8 cellular contexts compared by ENCODE assay signal in the genomic region with DNA sequence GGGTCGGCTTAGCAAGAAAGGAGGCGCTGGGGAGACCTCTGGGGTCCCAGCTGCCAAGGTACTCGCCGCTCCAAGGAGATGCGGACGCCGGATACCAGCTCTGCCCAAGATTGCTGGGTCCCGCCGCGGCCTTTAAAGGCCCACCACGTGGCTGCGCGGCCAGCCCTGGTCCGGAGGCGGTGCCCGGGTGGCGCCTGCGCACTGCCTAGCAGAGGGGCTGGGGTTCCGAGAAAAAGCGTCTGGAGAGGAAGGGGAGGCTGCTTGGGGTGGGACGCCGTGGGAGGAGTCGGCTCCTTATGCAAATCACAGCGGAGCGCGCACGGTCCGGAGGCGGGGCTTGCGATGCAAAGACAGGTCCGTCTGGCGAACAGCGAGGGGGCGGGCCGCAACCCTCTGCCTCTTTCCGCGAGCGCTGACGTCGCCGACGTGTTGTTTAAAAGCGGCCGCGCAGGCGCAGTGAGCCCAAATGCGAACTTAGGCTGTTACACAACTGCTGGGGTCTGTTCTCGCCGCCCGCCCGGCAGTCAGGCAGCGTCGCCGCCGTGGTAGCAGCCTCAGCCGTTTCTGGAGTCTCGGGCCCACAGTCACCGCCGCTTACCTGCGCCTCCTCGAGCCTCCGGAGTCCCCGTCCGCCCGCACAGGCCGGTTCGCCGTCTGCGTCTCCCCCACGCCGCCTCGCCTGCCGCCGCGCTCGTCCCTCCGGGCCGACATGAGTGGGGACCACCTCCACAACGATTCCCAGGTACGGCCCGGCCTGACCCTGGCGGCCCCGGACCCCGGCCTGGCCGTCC. TPM values are rescaled to one million over a fixed set of nuclear protein-coding genes. Genes with fewer than 3 reads are reported as not detected.
DNase-seq lines count a peak whose midpoint lies in the region; ATAC-seq lines count a peak whose summit lies in the region.

Gene TOP1 (plus strand): TSS at position 464 of the 791 bp plus-strand sequence. CDS start 246 bp downstream, at position 710.

- peaks cover 45% of the 10 kb centered on the region for H3K4me1 ChIP-seq in BLaER1

- H3K9ac ChIP-seq in BLaER1: peak within 1 kb of the TSS; percentile 99

- H3K9me3 ChIP-seq in BLaER1: no peaks in the 10 kb centered on the region

- H3K27ac ChIP-seq in BLaER1: peak within 1 kb of the TSS; percentile 100

- H3K27me3 Mint-ChIP-seq in activated CD4-positive, alpha-beta T cell treated with anti-CD3 and anti-CD28 coated beads, Interleukin-2, amount 10 ng/mL, durations not matched to agents 7 days and 5 days: no peaks in the 10 kb centered on the region

- H3K4me3 ChIP-seq in BLaER1: peak within 1 kb of the TSS; percentile 99

- ATAC-seq in GM19328 (IDR thresholded peaks at IDR 0.05; ENCODE audit: unreplicated experiment): peak; percentile 93
- peak; percentile 93 for ATAC-seq in HG03520 (IDR thresholded peaks at IDR 0.05; ENCODE audit: unreplicated experiment)

- POLR2A ChIA-PET in activated CD4-positive, alpha-beta T cell treated with anti-CD3 and anti-CD28 coated beads, Interleukin-2, amount 10 ng/mL, durations not matched to agents 7 days and 5 days (lab: Charles Lee): no interaction called here

- peak within 1 kb of the TSS; percentile 92 for H3K4me2 ChIP-seq in BLaER1

- no peaks in the 10 kb centered on the region; the same call in 1 of the 2 replicates for H3K36me3 ChIP-seq in BLaER1

- DNase-seq in NCI-H69 (lab: John Stamatoyannopoulos, UW) (peak; percentile 98), cortex of kidney (lab: John Stamatoyannopoulos, UW) (peak; percentile 91), left kidney (ENCODE audit: low read depth, low spot score) (peak; percentile 100)
- peak; percentile 100 for DNase-seq in activated CD4-positive, alpha-beta T cell treated with anti-CD3 and anti-CD28 coated beads, Interleukin-2, amount 10 ng/mL, durations not matched to agents 7 days and 5 days
- peak; percentile 100 for DNase-seq in stimulated activated CD4-positive, alpha-beta T cell treated with anti-CD3 and anti-CD28 coated beads, Interleukin-2, amount 100 ng/mL, for 24 hours

- H3K4me1 Mint-ChIP-seq in activated CD4-positive, alpha-beta T cell treated with anti-CD3 and anti-CD28 coated beads, Interleukin-2, amount 10 ng/mL, durations not matched to agents 7 days and 5 days: peaks cover 49% of the 10 kb centered on the region

- H3K36me3 Mint-ChIP-seq in activated CD4-positive, alpha-beta T cell treated with anti-CD3 and anti-CD28 coated beads, Interleukin-2, amount 10 ng/mL, durations not matched to agents 7 days and 5 days (ENCODE audit: low read depth): peaks cover 38% of the 10 kb centered on the region

- peaks cover 47% of the 10 kb centered on the region for H4K20me1 ChIP-seq in BLaER1

- no peaks in the 10 kb centered on the region for H3K9me3 Mint-ChIP-seq in activated CD4-positive, alpha-beta T cell treated with anti-CD3 and anti-CD28 coated beads, Interleukin-2, amount 10 ng/mL, durations not matched to agents 7 days and 5 days

- H3K27ac Mint-ChIP-seq in activated CD4-positive, alpha-beta T cell treated with anti-CD3 and anti-CD28 coated beads, Interleukin-2, amount 10 ng/mL, durations not matched to agents 7 days and 5 days: peak within 1 kb of the TSS; percentile 95

- CTCF ChIA-PET in activated CD4-positive, alpha-beta T cell treated with anti-CD3 and anti-CD28 coated beads, Interleukin-2, amount 10 ng/mL, durations not matched to agents 7 days and 5 days (lab: Charles Lee): interaction anchor here (1.0 kb wide), 1 partner anchor 53 kb away, joined by 3 read pairs; no protein-coding TSS in a partner anchor

- H3K4me3 Mint-ChIP-seq in activated CD4-positive, alpha-beta T cell treated with anti-CD3 and anti-CD28 coated beads, Interleukin-2, amount 10 ng/mL, durations not matched to agents 7 days and 5 days: peak within 1 kb of the TSS; percentile 86

- H3K27me3 ChIP-seq in BLaER1: no peaks in the 10 kb centered on the region

RNA-seq across cellular contexts. Expression of gene TOP1, which starts in this region (rescaled TPM):
- 10 to 100 TPM; 66.7 to 76.9 TPM for total RNA-seq in activated CD4-positive, alpha-beta T cell treated with anti-CD3 and anti-CD28 coated beads, Interleukin-2, amount 10 ng/mL, durations not matched to agents 7 days and 5 days

Comparison
In these comparisons a context has a peak if more than half of its experiments do, and no peak if none do; other contexts are left out.
1. Peak in every context shown above with its lines: DNase-seq, ATAC-seq, H3K4me3 ChIP-seq and H3K27ac ChIP-seq.